3 cellular contexts compared by ENCODE assay signal in the genomic region with DNA sequence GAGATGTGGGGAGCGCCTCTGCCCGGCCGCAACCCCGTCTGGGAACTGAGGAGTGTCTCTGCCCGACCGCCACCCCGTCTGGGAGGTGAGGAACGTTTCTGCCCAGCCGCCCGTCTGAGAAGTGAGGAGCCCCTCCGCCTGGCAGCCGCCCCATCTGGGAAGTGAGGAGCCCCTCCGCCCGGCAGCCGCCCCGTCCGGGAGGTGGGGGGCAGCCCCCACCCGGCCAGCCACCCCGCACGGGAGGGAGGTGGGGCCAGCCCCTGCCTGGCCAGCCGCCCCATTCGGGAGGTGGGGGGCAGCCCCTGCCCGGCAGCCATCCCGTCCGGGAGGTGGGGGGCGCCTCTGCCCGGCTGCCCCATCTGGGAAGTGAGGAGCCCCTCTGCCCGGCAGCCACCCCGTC.
DNase-seq lines count a peak whose midpoint lies in the region; ATAC-seq and TF ChIP-seq lines count a peak whose summit lies in the region.
"Not testable (repeated sequence)": the region's sequence is repeated elsewhere in the genome, so short reads cannot be mapped to it uniquely, and the experiment has no call there.

No MANE protein-coding gene starts in this region.

- H3K4me3 Mint-ChIP-seq in glutamatergic neuron (ENCODE audit: unreplicated experiment); stimulated activated naive CD8-positive, alpha-beta T cell treated with anti-CD3 and anti-CD28 coated beads, Interleukin-15, amount 100 ng/mL, for 72 hours: not testable (repeated sequence)

- H3K27ac Mint-ChIP-seq in glutamatergic neuron (ENCODE audit: unreplicated experiment), result peak overlapping the region; percentile 52
- not testable (repeated sequence) for H3K27ac Mint-ChIP-seq in stimulated activated naive CD8-positive, alpha-beta T cell treated with anti-CD3 and anti-CD28 coated beads, Interleukin-15, amount 100 ng/mL, for 72 hours

- not testable (repeated sequence) for H3K27me3 ChIP-seq in right cardiac atrium (ENCODE audit: control insufficient read depth, insufficient read depth)

- not testable (repeated sequence) for H3K4me1 ChIP-seq in right cardiac atrium (ENCODE audit: control insufficient read depth, insufficient read depth, low read length)

- not testable (repeated sequence) for H3K4me3 ChIP-seq in right cardiac atrium (ENCODE audit: low read length)

- not testable (repeated sequence) for H3K9me3 ChIP-seq in right cardiac atrium (ENCODE audit: control insufficient read depth, low read length)

- not testable (repeated sequence) for ATAC-seq in right cardiac atrium
- ATAC-seq in stimulated activated naive CD8-positive, alpha-beta T cell treated with anti-CD3 and anti-CD28 coated beads, Interleukin-15, amount 100 ng/mL, for 72 hours, result peak; percentile 58

- not testable (repeated sequence) for DNase-seq in glutamatergic neuron; stimulated activated naive CD8-positive, alpha-beta T cell treated with anti-CD3 and anti-CD28 coated beads, Interleukin-15, amount 100 ng/mL, for 72 hours
- DNase-seq in right cardiac atrium, result peak in 2 of 3 donors; percentile 29 to 62

- H3K4me1 Mint-ChIP-seq in glutamatergic neuron (ENCODE audit: low read depth, unreplicated experiment); stimulated activated naive CD8-positive, alpha-beta T cell treated with anti-CD3 and anti-CD28 coated beads, Interleukin-15, amount 100 ng/mL, for 72 hours: not testable (repeated sequence)

- TF ChIP-seq CTCF in glutamatergic neuron (IDR thresholded peaks at IDR 0.05; ENCODE audit: partially characterized antibody, unreplicated experiment), result not testable (repeated sequence)

- not testable (repeated sequence) for H3K27me3 Mint-ChIP-seq in glutamatergic neuron (ENCODE audit: unreplicated experiment); stimulated activated naive CD8-positive, alpha-beta T cell treated with anti-CD3 and anti-CD28 coated beads, Interleukin-15, amount 100 ng/mL, for 72 hours

- H3K9me3 Mint-ChIP-seq in glutamatergic neuron (ENCODE audit: unreplicated experiment); stimulated activated naive CD8-positive, alpha-beta T cell treated with anti-CD3 and anti-CD28 coated beads, Interleukin-15, amount 100 ng/mL, for 72 hours: not testable (repeated sequence)

- not testable (repeated sequence) for H3K36me3 Mint-ChIP-seq in glutamatergic neuron (ENCODE audit: unreplicated experiment)

- intact Hi-C loops in right cardiac atrium (cut with DNase I), result not testable (repeated sequence)

- not testable (repeated sequence) for H3K27ac ChIP-seq in right cardiac atrium (ENCODE audit: low read length)

- 88% methylated on average over 29 of the region's 29 CpGs for WGBS in right cardiac atrium
